In the genomic region with DNA sequence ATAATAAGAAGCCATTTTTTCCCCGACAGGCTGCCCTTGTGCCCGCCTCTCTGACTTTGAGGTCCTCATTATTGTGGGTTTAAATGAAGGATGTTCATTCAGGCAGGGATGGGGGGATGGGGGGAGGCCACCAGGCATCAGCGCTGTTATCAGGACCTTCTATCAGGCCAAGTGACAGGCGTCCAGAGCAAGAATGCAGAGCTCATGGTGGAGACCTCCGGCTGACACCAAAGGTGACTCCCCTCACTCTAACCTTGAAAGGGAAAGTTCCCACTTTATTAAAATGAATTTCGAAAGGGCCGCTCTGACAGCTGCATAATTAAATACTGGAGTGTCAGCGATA, we compare ENCODE assay signal across 17 cellular contexts.
DNase-seq lines count a peak whose midpoint lies in the region; ATAC-seq, FAIRE-seq and TF ChIP-seq lines count a peak whose summit lies in the region.
"Had no signal": no experiment of that assay in that cellular context is flagged by ENCODE, and none has a peak within 500 bp of the region (broad histone marks: within the 10 kb centered on the region; RNA-seq: fewer than 3 reads in every experiment).

No MANE protein-coding gene starts in this region.

- POLR2A ChIA-PET in HepG2 (lab: Yijun Ruan, JAX), result no interaction called here

- no peak for FAIRE-seq in HepG2 (lab: Jason Lieb, UNC)
- FAIRE-seq: colon, GM12892 had no signal

- H3K4me1 ChIP-seq in liver (ENCODE audit: control insufficient read depth in 4 of 4, insufficient read depth in 4 of 4, low read length in 3 of 4) (peaks cover 0 to 17% (median 10%) of the 10 kb centered on the region in 4 donors), HepG2 (ENCODE audit: insufficient read depth, low read length) (peaks cover 10% of the 10 kb centered on the region), adipocyte (ENCODE audit: control insufficient read depth, insufficient read depth, low read length) (peaks cover 9% of the 10 kb centered on the region), aorta (ENCODE audit: control insufficient read depth in 1 of 2, insufficient read depth in 2 of 2, low read length in 2 of 2) (no peaks in the 10 kb centered on the region)
- H3K4me1 ChIP-seq: body of pancreas, parathyroid adenoma had no signal

- H3K27ac ChIP-seq in liver (ENCODE audit: low read depth in 1 of 2, low read length in 2 of 2) (peak overlapping the region; percentile 15 to 49), HepG2 (ENCODE audit: extremely low read length, insufficient read depth, low read length) (no peak overlapping the region), aorta (ENCODE audit: low read depth in 1 of 2, low read length in 2 of 2) (no peak overlapping the region)
- H3K27ac ChIP-seq: body of pancreas, parathyroid adenoma had no signal

- H3K27ac Mint-ChIP-seq in nephron progenitor cell, result peak overlapping the region; percentile 85
- H3K27ac Mint-ChIP-seq: CD4-positive, alpha-beta T cell had no signal

- H3K9me3 ChIP-seq in liver (ENCODE audit: control insufficient read depth in 4 of 4, low read length in 3 of 4), result no peaks in the 10 kb centered on the region
- H3K9me3 ChIP-seq in HepG2 (ENCODE audit: low read length), result no peaks in the 10 kb centered on the region
- peaks cover 5% of the 10 kb centered on the region for H3K9me3 ChIP-seq in adipocyte (ENCODE audit: control insufficient read depth, low read length)
- H3K9me3 ChIP-seq in aorta (ENCODE audit: control insufficient read depth, low read length), result no peaks in the 10 kb centered on the region
- H3K9me3 ChIP-seq: body of pancreas had no signal

- DNase-seq in HepG2 (ENCODE audit: low spot score) (no peak), adipocyte (ENCODE audit: low read depth) (no peak), nephron progenitor cell (peak; percentile 21), aorta (no peak), NAMALWA (ENCODE audit: low spot score) (no peak)
- DNase-seq: ACHN; activated naive CD4-positive, alpha-beta T cell treated with anti-CD3 and anti-CD28 coated beads, Interleukin-2, amount 50 U/mL, for 16 hours; body of pancreas; CD4-positive, alpha-beta T cell; NCI-H1930; stomach had no signal

- no peaks in the 10 kb centered on the region for H3K79me2 ChIP-seq in HepG2 (ENCODE audit: insufficient read depth, low read length)
- H3K79me2 ChIP-seq: parathyroid adenoma had no signal

- H3K9ac ChIP-seq in liver (ENCODE audit: low read depth in 1 of 2, low read length in 2 of 2) (peak overlapping the region in 1 of 2 donors; percentile 55), HepG2 (ENCODE audit: insufficient read depth, low read depth, low read length) (no peak overlapping the region), adipocyte (ENCODE audit: low read length) (peak overlapping the region; percentile 64)
- H3K9ac ChIP-seq: parathyroid adenoma had no signal

- no peak for TF ChIP-seq POLR2A in HepG2 (IDR thresholded peaks at IDR 0.05; ENCODE audit: insufficient read depth in 1 of 2, low read depth in 2 of 2, low read length in 2 of 2)

- no TSS peak for BruUV-seq in HepG2 (replicated peaks; lab: Mats Ljungman, UMichigan)

- CTCF ChIA-PET in HepG2 (lab: Yijun Ruan, JAX; ENCODE audit: low intra/inter-chr PET ratio, low total read pairs), result no interaction called here

- H3K4me3 ChIP-seq in liver (ENCODE audit: low read depth in 1 of 3, low read length in 3 of 3) (peak overlapping the region in 1 of 3 donors; percentile 36), HepG2 (replicated peaks in 1 of 3; ENCODE audit: insufficient read depth in 1 of 3, low read depth in 2 of 3, low read length in 3 of 3) (no peak overlapping the region), adipocyte (ENCODE audit: low read length) (no peak overlapping the region), aorta (ENCODE audit: low read length in 2 of 2) (no peak overlapping the region)
- H3K4me3 ChIP-seq: body of pancreas had no signal

- H2AFZ ChIP-seq in HepG2 (ENCODE audit: low read length), result no peak overlapping the region
- H2AFZ ChIP-seq: parathyroid adenoma had no signal

- H3K36me3 Mint-ChIP-seq in nephron progenitor cell (ENCODE audit: low read depth), result peaks cover 11% of the 10 kb centered on the region

- TF ChIP-seq RAD21 in liver (IDR thresholded peaks at IDR 0.05) (no peak), HepG2 (CRISPR knock-in tag; IDR thresholded peaks at IDR 0.05) (no peak)

- TF ChIP-seq EP300 in HepG2 (IDR thresholded peaks at IDR 0.05; ENCODE audit: low read depth in 2 of 2, low read length in 2 of 2), result no peak
- no peak for TF ChIP-seq EP300 in HepG2 (CRISPR knock-in tag; IDR thresholded peaks at IDR 0.05; ENCODE audit: borderline replicate concordance)

- TF ChIP-seq CTCF in liver (IDR thresholded peaks at IDR 0.05; ENCODE audit: low read depth, low read length, missing input control), result no peak
- no peak for TF ChIP-seq CTCF in HepG2 (CRISPR knock-in tag; IDR thresholded peaks at IDR 0.05)
- TF ChIP-seq CTCF in nephron progenitor cell (IDR thresholded peaks at IDR 0.05), result no peak

- no peak for ATAC-seq in HepG2
- no peak for ATAC-seq in aorta (ENCODE audit: low FRiP score)
- ATAC-seq in GM18873 (IDR thresholded peaks at IDR 0.05; ENCODE audit: low FRiP score, unreplicated experiment), result no peak
- ATAC-seq in GM21528 (IDR thresholded peaks at IDR 0.05; ENCODE audit: low FRiP score, unreplicated experiment), result no peak
- ATAC-seq: body of pancreas had no signal

- H3K27me3 Mint-ChIP-seq in nephron progenitor cell (ENCODE audit: low read depth, poor library complexity), result peaks cover 4% of the 10 kb centered on the region
- H3K27me3 Mint-ChIP-seq: CD4-positive, alpha-beta T cell had no signal

- in situ Hi-C loops in HepG2 (cut with HindIII; ENCODE audit: extremely low pct_ligation_motif_present, low pct_unique_long_range_greater_than_20kb), result no loop called here

- H3K9me3 Mint-ChIP-seq in nephron progenitor cell, result peaks cover 13% of the 10 kb centered on the region
- H3K9me3 Mint-ChIP-seq: CD4-positive, alpha-beta T cell had no signal

- 83% methylated on average over 8 of the region's 8 CpGs for WGBS in liver
- 76% methylated on average over 8 of the region's 8 CpGs for WGBS in HepG2 (ENCODE audit: low lambda C conversion rate)
- WGBS in aorta, 2 donors, result 78% methylated on average over 8 of the region's 8 CpGs

- H3K36me3 ChIP-seq in liver (ENCODE audit: control insufficient read depth in 4 of 4, insufficient read depth in 3 of 4, low read depth in 1 of 4, low read length in 3 of 4), result no peaks in the 10 kb centered on the region
- no peaks in the 10 kb centered on the region for H3K36me3 ChIP-seq in HepG2 (replicated peaks in 1 of 2; ENCODE audit: control insufficient read depth in 1 of 2, insufficient read depth in 2 of 2, low read length in 2 of 2)
- no peaks in the 10 kb centered on the region for H3K36me3 ChIP-seq in adipocyte (ENCODE audit: control insufficient read depth, insufficient read depth, low read length, severe bottlenecking)
- H3K36me3 ChIP-seq in aorta (ENCODE audit: control insufficient read depth in 1 of 2, insufficient read depth in 2 of 2, low read length in 1 of 2), result no peaks in the 10 kb centered on the region
- H3K36me3 ChIP-seq: stomach had no signal

- no peaks in the 10 kb centered on the region for H4K20me1 ChIP-seq in HepG2 (ENCODE audit: insufficient read depth, low read length)

- peak overlapping the region; percentile 24 for H3K4me3 Mint-ChIP-seq in nephron progenitor cell

- H3K4me2 ChIP-seq in HepG2 (ENCODE audit: low read depth, low read length), result no peak overlapping the region

- peaks cover 64% of the 10 kb centered on the region for H3K4me1 Mint-ChIP-seq in nephron progenitor cell

- H3K27me3 ChIP-seq in liver (ENCODE audit: control insufficient read depth in 4 of 4, insufficient read depth in 4 of 4, low read length in 3 of 4), result no peaks in the 10 kb centered on the region
- H3K27me3 ChIP-seq in HepG2 (ENCODE audit: control insufficient read depth in 1 of 2, insufficient read depth in 2 of 2, low read length in 2 of 2), result no peaks in the 10 kb centered on the region
- H3K27me3 ChIP-seq in adipocyte (replicated peaks; ENCODE audit: control insufficient read depth, insufficient read depth, low read length), result no peaks in the 10 kb centered on the region
- no peaks in the 10 kb centered on the region for H3K27me3 ChIP-seq in aorta (ENCODE audit: control insufficient read depth in 1 of 2, insufficient read depth in 2 of 2, low read length in 1 of 2)
- H3K27me3 ChIP-seq: body of pancreas, stomach had no signal

- intact Hi-C loops in HepG2 (cut with micrococcal nuclease; ENCODE audit: unreplicated experiment), result no loop called here
- intact Hi-C loops in aorta (cut with DNase I), result no loop called here

TF ChIP-seq in liver, 16 proteins besides CTCF, POLR2A, EP300 and RAD21 (continues in another document):
- TF ChIP-seq RXRA (IDR thresholded peaks at IDR 0.05) (no peak), FOXA2 (IDR thresholded peaks at IDR 0.05) (no peak), YY1 (IDR thresholded peaks at IDR 0.05) (no peak), HNF4A (conservative IDR thresholded peaks at IDR 0.05) (no peak), TAF1 (conservative IDR thresholded peaks at IDR 0.05) (no peak), FOXA1 (IDR thresholded peaks at IDR 0.05) (no peak), EGR1 (IDR thresholded peaks at IDR 0.05; ENCODE audit: low read depth in 2 of 2) (no peak), JUND (IDR thresholded peaks at IDR 0.05) (no peak)
- TF ChIP-seq, protein P1, sequence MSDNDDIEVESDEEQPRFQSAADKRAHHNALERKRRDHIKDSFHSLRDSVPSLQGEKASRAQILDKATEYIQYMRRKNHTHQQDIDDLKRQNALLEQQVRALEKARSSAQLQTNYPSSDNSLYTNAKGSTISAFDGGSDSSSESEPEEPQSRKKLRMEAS (IDR thresholded peaks at IDR 0.05), result no peak

TF ChIP-seq in HepG2, 621 proteins besides CTCF, POLR2A, EP300 and RAD21:
- no peak for TF ChIP-seq KMT2A (CRISPR knock-in tag; IDR thresholded peaks at IDR 0.05)
- TF ChIP-seq MAFK (conservative IDR thresholded peaks at IDR 0.05 in 1 of 2, IDR thresholded peaks at IDR 0.05 in 1 of 2; ENCODE audit: low read length in 2 of 2), result peak in 1 of 2 experiments; percentile 49; a peak in 1 of 4 replicates
TF ChIP-seq in HepG2: peak in this region for 1.

Comparison
In these comparisons a context has a peak if more than half of its experiments do, and no peak if none do; other contexts are left out.
1. H3K27ac ChIP-seq: peak in liver (2 of 2); none in HepG2 (single experiment) and aorta (0 of 2).